Comparison of ENCODE assay signal across 1 cellular context in the genomic region with DNA sequence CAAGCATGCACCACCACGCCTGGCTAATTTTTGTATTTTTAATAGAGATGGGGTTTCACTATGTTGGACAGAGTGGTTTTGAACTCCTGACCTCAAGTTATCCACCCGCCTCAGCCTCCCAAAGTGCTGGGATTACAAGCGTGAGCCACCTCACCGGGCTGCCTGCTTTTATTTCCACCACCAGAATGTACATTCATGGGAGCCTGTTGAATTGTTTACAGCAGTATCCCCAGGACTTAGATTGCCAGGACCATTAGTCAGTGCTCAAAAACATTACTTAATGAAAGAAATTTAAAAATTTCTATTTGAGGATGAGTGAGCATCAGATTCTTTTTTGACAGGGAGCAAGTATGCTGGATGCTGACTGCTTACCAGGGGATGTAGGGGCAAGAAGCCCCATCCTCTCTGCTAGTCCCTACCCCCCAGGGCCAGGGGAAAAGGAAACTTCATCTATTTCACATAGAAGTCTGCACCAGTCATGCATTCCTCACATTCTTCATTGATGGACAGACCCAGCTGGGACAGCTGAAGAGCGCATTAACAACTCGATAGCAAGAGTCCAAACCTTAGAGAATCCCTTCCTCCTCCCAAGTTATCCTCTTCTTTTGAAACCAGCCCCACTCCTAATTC.
TF ChIP-seq lines count a peak whose summit lies in the region.

No MANE protein-coding gene starts in this region.

TF ChIP-seq in H1, 55 proteins besides CTCF, POLR2A, EP300 and RAD21:
- TF ChIP-seq ZNF274 (IDR thresholded peaks at IDR 0.05; ENCODE audit: borderline replicate concordance, extremely low read depth, low read length): no peak
- TF ChIP-seq KDM4A (IDR thresholded peaks at IDR 0.05; ENCODE audit: low read depth, low read length, severe bottlenecking): no peak
- no peak for TF ChIP-seq GABPA (IDR thresholded peaks at IDR 0.05; ENCODE audit: borderline replicate concordance, insufficient read depth, low read length)
- TF ChIP-seq CREB1 (IDR thresholded peaks at IDR 0.05): no peak
- no peak for TF ChIP-seq CHD1 (IDR thresholded peaks at IDR 0.05; ENCODE audit: low read depth, low read length)
- TF ChIP-seq NANOG (IDR thresholded peaks at IDR 0.05; ENCODE audit: insufficient read depth, low read depth, low read length, poor library complexity, severe bottlenecking): peak; percentile 71
- peak; percentile 98 for TF ChIP-seq TEAD4 (IDR thresholded peaks at IDR 0.05; ENCODE audit: low read depth, low read length)
- no peak for TF ChIP-seq USF2 (IDR thresholded peaks at IDR 0.05; ENCODE audit: low read length)
- no peak for TF ChIP-seq PHF8 (conservative IDR thresholded peaks at IDR 0.05; ENCODE audit: low read depth, low read length)
- TF ChIP-seq TAF1 (IDR thresholded peaks at IDR 0.05; ENCODE audit: low read depth, low read length): 0 out of 2 replicates have a peak, but pooled peaks have one; percentile 15
- TF ChIP-seq YY1 (IDR thresholded peaks at IDR 0.05; ENCODE audit: low read depth, low read length): peak; percentile 30; the same call in 1 of the 2 replicates
- no peak for TF ChIP-seq POLR2AphosphoS5 (IDR thresholded peaks at IDR 0.05; ENCODE audit: low read depth, low read length)
- peak; percentile 87 for TF ChIP-seq TCF12 (IDR thresholded peaks at IDR 0.05; ENCODE audit: low read depth, low read length)
- TF ChIP-seq FOSL1 (IDR thresholded peaks at IDR 0.05; ENCODE audit: insufficient read depth, low read depth, low read length): no peak
- TF ChIP-seq SP4 (IDR thresholded peaks at IDR 0.05; ENCODE audit: low read length): no peak
- no peak for TF ChIP-seq CBX8 (IDR thresholded peaks at IDR 0.05; ENCODE audit: borderline replicate concordance, low read depth, low read length)
- TF ChIP-seq SP1 (IDR thresholded peaks at IDR 0.05; ENCODE audit: low read depth, low read length): peak; percentile 78
- TF ChIP-seq JUN (IDR thresholded peaks at IDR 0.05; ENCODE audit: low read depth, low read length): peak; percentile 65
- TF ChIP-seq ATF2 (IDR thresholded peaks at IDR 0.05; ENCODE audit: low read length): peak; percentile 46; the same call in 1 of the 2 replicates
- TF ChIP-seq BACH1 (IDR thresholded peaks at IDR 0.05; ENCODE audit: low read length): no peak
- TF ChIP-seq JUND (IDR thresholded peaks at IDR 0.05; ENCODE audit: low read length): peak; percentile 73; the same call in 1 of the 2 replicates
- TF ChIP-seq SIN3A (conservative IDR thresholded peaks at IDR 0.05 in 1 of 2, IDR thresholded peaks at IDR 0.05 in 1 of 2; ENCODE audit: low read depth in 1 of 2, low read length in 2 of 2): peak in 1 of 2 experiments; percentile 90; a peak in 3 of 4 replicates
- TF ChIP-seq ASH2L (IDR thresholded peaks at IDR 0.05; ENCODE audit: low read length): peak; percentile 22
- no peak for TF ChIP-seq NRF1 (IDR thresholded peaks at IDR 0.05; ENCODE audit: low read depth, low read length)
- TF ChIP-seq SIRT6 (IDR thresholded peaks at IDR 0.05; ENCODE audit: low read length): no peak
- 0 out of 4 replicates have a peak, but pooled peaks of 1 of the 2 experiments have one; percentile 73 for TF ChIP-seq HDAC2 (IDR thresholded peaks at IDR 0.05; ENCODE audit: borderline replicate concordance in 1 of 2, low read depth in 2 of 2, low read length in 2 of 2)
- TF ChIP-seq CHD2 (IDR thresholded peaks at IDR 0.05; ENCODE audit: low read length): no peak
- no peak for TF ChIP-seq BRCA1 (IDR thresholded peaks at IDR 0.05; ENCODE audit: low read depth, low read length)
